ENCODE assay signal across 8 cellular contexts in genomic region chr1:231528175-231529029, GRCh38. TPM values are rescaled to one million over a fixed set of nuclear protein-coding genes. Genes with fewer than 3 reads are reported as not detected.
A peak's percentile ranks its signal among the peaks of the same experiment; 100 is the strongest.
DNase-seq lines count a peak whose midpoint lies in the region; ATAC-seq, FAIRE-seq and TF ChIP-seq lines count a peak whose summit lies in the region.

TSS of gene TSNAX (plus strand) at chr1:231528669. CDS start at chr1:231528811, 142 bp downstream.

- FAIRE-seq in RCC 7860 (lab: Jason Lieb, UNC) = peak; percentile 71

- H3K4me3 ChIP-seq in esophagus muscularis mucosa (peak within 1 kb of the TSS; percentile 63 to 83 (median 75)), muscle layer of duodenum (ENCODE audit: low read depth in 1 of 2, low read length in 2 of 2) (peak within 1 kb of the TSS; percentile 87 to 99)

- H3K36me3 ChIP-seq in esophagus muscularis mucosa = peaks cover 0 to 16% (median 2%) of the 10 kb centered on the region in 4 donors
- H3K36me3 ChIP-seq in muscle layer of duodenum (ENCODE audit: control insufficient read depth in 1 of 2, insufficient read depth in 2 of 2, low read length in 2 of 2) = no peaks in the 10 kb centered on the region

- no peak for TF ChIP-seq CTCF in esophagus muscularis mucosa (IDR thresholded peaks at IDR 0.05)

- H3K4me1 ChIP-seq in esophagus muscularis mucosa (peaks cover 24 to 50% (median 47%) of the 10 kb centered on the region in 4 donors), muscle layer of duodenum (ENCODE audit: control insufficient read depth in 1 of 2, insufficient read depth in 2 of 2, low read length in 2 of 2) (peaks cover 15 to 32% of the 10 kb centered on the region in 2 donors)

- peak within 1 kb of the TSS; percentile 95 to 98 for H3K4me3 Mint-ChIP-seq in activated T-cell treated with anti-CD3 and anti-CD28 coated beads, Interleukin-2, amount 50 U/mL, for 72 hours

- intact Hi-C loops in esophagus muscularis mucosa (cut with DNase I) = loop anchor here (5.0 to 10.0 kb wide), 3 partner anchors 106 to 294 kb away; partner anchors contain the start of gene EGLN1

- H3K4me1 Mint-ChIP-seq in activated T-cell treated with anti-CD3 and anti-CD28 coated beads, Interleukin-2, amount 50 U/mL, for 72 hours (ENCODE audit: low read depth) = peaks cover 44% of the 10 kb centered on the region

- H3K27ac ChIP-seq in esophagus muscularis mucosa (replicated peaks in 1 of 4) (peak within 1 kb of the TSS; percentile 90 to 94 (median 92)), muscle layer of duodenum (ENCODE audit: low read length) (peak within 1 kb of the TSS; percentile 97)

- no peaks in the 10 kb centered on the region for H3K27me3 Mint-ChIP-seq in activated T-cell treated with anti-CD3 and anti-CD28 coated beads, Interleukin-2, amount 50 U/mL, for 72 hours (ENCODE audit: low read depth)

- ATAC-seq in GM21723 (IDR thresholded peaks at IDR 0.05; ENCODE audit: unreplicated experiment) = peak; percentile 97
- ATAC-seq in activated T-cell treated with anti-CD3 and anti-CD28 coated beads, Interleukin-2, amount 50 U/mL, for 72 hours (replicated peaks in 1 of 2) = peak; percentile 97 to 98

- H3K36me3 Mint-ChIP-seq in activated T-cell treated with anti-CD3 and anti-CD28 coated beads, Interleukin-2, amount 50 U/mL, for 72 hours (ENCODE audit: insufficient read depth in 2 of 2) = peaks cover 3 to 8% of the 10 kb centered on the region in 2 donors

- H3K27me3 ChIP-seq in esophagus muscularis mucosa = no peaks in the 10 kb centered on the region
- H3K27me3 ChIP-seq in muscle layer of duodenum (ENCODE audit: low read depth, low read length) = no peaks in the 10 kb centered on the region

- no peaks in the 10 kb centered on the region for H3K9me3 Mint-ChIP-seq in activated T-cell treated with anti-CD3 and anti-CD28 coated beads, Interleukin-2, amount 50 U/mL, for 72 hours

- peak; percentile 83 for TF ChIP-seq POLR2A in esophagus muscularis mucosa (IDR thresholded peaks at IDR 0.05; ENCODE audit: low read depth)

- H3K9me3 ChIP-seq in esophagus muscularis mucosa = no peaks in the 10 kb centered on the region
- H3K9me3 ChIP-seq in muscle layer of duodenum (ENCODE audit: control insufficient read depth in 1 of 2, low read length in 2 of 2) = no peaks in the 10 kb centered on the region

- WGBS in esophagus muscularis mucosa = under 1% methylated on average over 58 of the region's 61 CpGs

- TF ChIP-seq EP300 in esophagus muscularis mucosa (IDR thresholded peaks at IDR 0.05) = no peak

- H3K27ac Mint-ChIP-seq in activated T-cell treated with anti-CD3 and anti-CD28 coated beads, Interleukin-2, amount 50 U/mL, for 72 hours = peak within 1 kb of the TSS; percentile 99

- DNase-seq in DMS53 (lab: John Stamatoyannopoulos, UW) (peak; percentile 98), KG1 (lab: John Stamatoyannopoulos, UW) (peak; percentile 92), RCC 7860 (ENCODE audit: low spot score) (peak; percentile 82), esophagus muscularis mucosa (ENCODE audit: extremely low spot score) (peak; percentile 97)
- peak; percentile 92 to 93 for DNase-seq in activated T-cell treated with anti-CD3 and anti-CD28 coated beads, Interleukin-2, amount 50 U/mL, for 72 hours
- peak; percentile 78 to 87 for DNase-seq in stimulated activated CD8-positive, alpha-beta memory T cell treated with anti-CD3 and anti-CD28 coated beads, Interleukin-7, amount 100 ng/mL, for 4 hours (ENCODE audit: low read depth in 2 of 2)

RNA-seq across cellular contexts. Expression of gene TSNAX, which starts in this region (rescaled TPM):
- total RNA-seq in activated T-cell treated with anti-CD3 and anti-CD28 coated beads, Interleukin-2, amount 50 U/mL, for 72 hours = 10 to 100 TPM; 37.4 to 39.2 TPM
- 10 to 100 TPM; 20.4 to 29.6 (median 24.7) TPM for total RNA-seq in esophagus muscularis mucosa

Comparison
In these comparisons a context has a peak if more than half of its experiments do, and no peak if none do; other contexts are left out.
1. Peak in every context shown above with its lines: DNase-seq, ATAC-seq, H3K4me3 ChIP-seq and H3K27ac ChIP-seq.